ENCODE assay signal across 8 cellular contexts in the genomic region with DNA sequence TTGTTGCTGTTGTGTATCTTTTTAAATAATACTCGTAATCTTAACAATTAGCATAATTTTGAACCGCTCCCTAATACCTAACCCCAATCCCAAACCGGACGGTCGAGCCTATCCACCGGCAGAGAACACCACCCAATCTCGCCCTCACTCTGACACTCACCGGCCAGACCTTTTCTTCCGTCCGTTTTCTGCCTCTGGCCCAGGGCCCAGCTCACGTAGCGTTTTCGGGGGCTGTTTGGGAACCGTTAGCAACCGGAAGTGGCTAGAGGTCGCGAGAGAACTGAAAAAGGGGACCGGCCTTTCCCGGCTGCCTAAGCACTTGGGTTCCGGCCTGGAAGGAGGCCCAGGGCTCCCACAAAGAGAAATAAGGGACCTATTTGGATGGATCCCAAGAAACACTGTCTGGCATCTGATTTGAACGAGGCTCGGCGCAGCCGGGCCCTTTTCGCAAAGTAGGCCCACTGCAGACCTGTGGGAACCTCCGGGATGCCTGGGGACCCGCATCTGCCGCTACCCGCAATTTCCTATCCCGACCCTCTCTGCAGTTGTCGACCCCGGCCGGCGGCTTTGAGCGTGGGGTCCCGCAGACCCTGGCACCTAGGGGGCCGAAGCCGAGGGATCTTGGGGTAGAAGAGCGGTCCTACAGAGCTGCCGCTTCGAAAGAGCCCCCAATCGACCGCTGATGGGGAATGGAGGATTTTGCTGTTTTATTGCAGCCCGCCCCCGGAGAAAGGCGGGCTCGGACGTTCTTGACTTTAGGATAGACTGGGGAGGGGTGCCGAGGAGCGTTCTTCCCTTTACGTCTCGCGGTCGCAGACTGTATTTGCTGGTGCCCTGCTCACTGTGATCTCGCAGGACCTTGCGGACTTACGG. TPM values are rescaled to one million over a fixed set of nuclear protein-coding genes. Genes with fewer than 3 reads are reported as not detected.
A peak's percentile ranks its signal among the peaks of the same experiment; 100 is the strongest.
DNase-seq lines count a peak whose midpoint lies in the region; ATAC-seq and TF ChIP-seq lines count a peak whose summit lies in the region.

No MANE protein-coding gene starts in this region.

- peak overlapping the region; percentile 97 for H3K4me3 ChIP-seq in NB4 (ENCODE audit: low read depth, low read length)
- H3K4me3 ChIP-seq in osteoblast (ENCODE audit: insufficient read depth, low read length) = peak overlapping the region; percentile 86
- peak overlapping the region; percentile 98 for H3K4me3 ChIP-seq in thoracic aorta

- peak; percentile 64 for TF ChIP-seq POLR2A in NB4 (IDR thresholded peaks at IDR 0.05; ENCODE audit: extremely low read depth, insufficient read length)

- H3K79me2 ChIP-seq in osteoblast (ENCODE audit: insufficient read depth, low read length) = peaks cover 62% of the 10 kb centered on the region

- H3K9me3 Mint-ChIP-seq in HFFc6 = no peaks in the 10 kb centered on the region
- H3K9me3 Mint-ChIP-seq in activated naive CD8-positive, alpha-beta T cell treated with anti-CD3 and anti-CD28 coated beads for 36 hours = no peaks in the 10 kb centered on the region
- H3K9me3 Mint-ChIP-seq in glutamatergic neuron (ENCODE audit: unreplicated experiment) = peaks cover 9% of the 10 kb centered on the region

- peaks cover under 1% of the 10 kb centered on the region for H3K36me3 Mint-ChIP-seq in HFFc6 (ENCODE audit: low read depth)
- H3K36me3 Mint-ChIP-seq in activated naive CD8-positive, alpha-beta T cell treated with anti-CD3 and anti-CD28 coated beads for 36 hours = peaks cover 17% of the 10 kb centered on the region
- no peaks in the 10 kb centered on the region for H3K36me3 Mint-ChIP-seq in glutamatergic neuron (ENCODE audit: unreplicated experiment)

- DNase-seq in GM04503 (ENCODE audit: low read depth) (peak; percentile 78), HFFc6 (peak; percentile 98), NB4 (ENCODE audit: low read depth) (peak; percentile 96), glutamatergic neuron (peak; percentile 89), osteoblast (ENCODE audit: insufficient read length, low spot score, missing footprints) (peak; percentile 79), thoracic aorta (ENCODE audit: low spot score) (peak; percentile 70)
- peak; percentile 78 for DNase-seq in activated naive CD8-positive, alpha-beta T cell treated with anti-CD3 and anti-CD28 coated beads for 36 hours

- H3K36me3 ChIP-seq in osteoblast (ENCODE audit: insufficient read depth, low read length) = no peaks in the 10 kb centered on the region
- no peaks in the 10 kb centered on the region for H3K36me3 ChIP-seq in thoracic aorta

- H3K27me3 Mint-ChIP-seq in HFFc6 (ENCODE audit: insufficient read depth) = no peaks in the 10 kb centered on the region
- no peaks in the 10 kb centered on the region for H3K27me3 Mint-ChIP-seq in activated naive CD8-positive, alpha-beta T cell treated with anti-CD3 and anti-CD28 coated beads for 36 hours
- peaks cover 6% of the 10 kb centered on the region for H3K27me3 Mint-ChIP-seq in glutamatergic neuron (ENCODE audit: unreplicated experiment)

- peak overlapping the region; percentile 91 for H3K4me2 ChIP-seq in osteoblast (ENCODE audit: insufficient read depth, low read length)

- ATAC-seq in SK-N-SH treated with all-trans-retinoic acid at 6 μM for 48 hours (peak; percentile 80), thoracic aorta (ENCODE audit: insufficient number of reproducible peaks, low FRiP score, low read depth) (peak; percentile 74)

- H2AFZ ChIP-seq in osteoblast (ENCODE audit: low read length) = peak overlapping the region; percentile 97

- H3K4me3 Mint-ChIP-seq in HFFc6 (peak overlapping the region; percentile 95), glutamatergic neuron (ENCODE audit: unreplicated experiment) (peak overlapping the region; percentile 99)
- peak overlapping the region; percentile 91 for H3K4me3 Mint-ChIP-seq in activated naive CD8-positive, alpha-beta T cell treated with anti-CD3 and anti-CD28 coated beads for 36 hours

- H3K27ac Mint-ChIP-seq in HFFc6 (peak overlapping the region; percentile 95), glutamatergic neuron (ENCODE audit: unreplicated experiment) (peak overlapping the region; percentile 99)
- peak overlapping the region; percentile 95 for H3K27ac Mint-ChIP-seq in activated naive CD8-positive, alpha-beta T cell treated with anti-CD3 and anti-CD28 coated beads for 36 hours

- no peak for TF ChIP-seq CTCF in HFFc6 (IDR thresholded peaks at IDR 0.05)
- no peak for TF ChIP-seq CTCF in NB4 (IDR thresholded peaks at IDR 0.05; ENCODE audit: low read depth, low read length)
- no peak for TF ChIP-seq CTCF in glutamatergic neuron (IDR thresholded peaks at IDR 0.05; ENCODE audit: partially characterized antibody, unreplicated experiment)
- TF ChIP-seq CTCF in osteoblast (IDR thresholded peaks at IDR 0.05; ENCODE audit: extremely low read depth, low read depth, low read length) = no peak
- TF ChIP-seq CTCF in thoracic aorta (IDR thresholded peaks at IDR 0.05) = no peak

- H3K9me3 ChIP-seq in osteoblast (ENCODE audit: low read depth, low read length) (no peaks in the 10 kb centered on the region), thoracic aorta (no peaks in the 10 kb centered on the region)

- no peaks in the 10 kb centered on the region for H4K20me1 ChIP-seq in osteoblast (ENCODE audit: insufficient read depth, low read length)

- H3K27ac ChIP-seq in osteoblast (ENCODE audit: low read depth, low read length) (peak overlapping the region; percentile 89), thoracic aorta (peak overlapping the region; percentile 97)

- H3K4me1 Mint-ChIP-seq in HFFc6 (ENCODE audit: low read depth) (peaks cover 53% of the 10 kb centered on the region), glutamatergic neuron (ENCODE audit: low read depth, unreplicated experiment) (peaks cover 15% of the 10 kb centered on the region)
- peaks cover 57% of the 10 kb centered on the region for H3K4me1 Mint-ChIP-seq in activated naive CD8-positive, alpha-beta T cell treated with anti-CD3 and anti-CD28 coated beads for 36 hours

- no peaks in the 10 kb centered on the region for H3K27me3 ChIP-seq in osteoblast (ENCODE audit: insufficient read depth, low read length)
- H3K27me3 ChIP-seq in thoracic aorta (replicated peaks; ENCODE audit: insufficient read depth) = no peaks in the 10 kb centered on the region

- peaks cover 20% of the 10 kb centered on the region for H3K4me1 ChIP-seq in osteoblast (ENCODE audit: insufficient read depth, low read length)
- H3K4me1 ChIP-seq in thoracic aorta (ENCODE audit: control insufficient read depth in 1 of 2, low read depth in 2 of 2) = peaks cover 10 to 15% of the 10 kb centered on the region in 2 donors

TF ChIP-seq in SK-N-SH treated with all-trans-retinoic acid at 6 μM for 48 hours, 23 proteins besides CTCF, POLR2A, EP300 and RAD21 (continues in another document):
- TF ChIP-seq, protein P1, sequence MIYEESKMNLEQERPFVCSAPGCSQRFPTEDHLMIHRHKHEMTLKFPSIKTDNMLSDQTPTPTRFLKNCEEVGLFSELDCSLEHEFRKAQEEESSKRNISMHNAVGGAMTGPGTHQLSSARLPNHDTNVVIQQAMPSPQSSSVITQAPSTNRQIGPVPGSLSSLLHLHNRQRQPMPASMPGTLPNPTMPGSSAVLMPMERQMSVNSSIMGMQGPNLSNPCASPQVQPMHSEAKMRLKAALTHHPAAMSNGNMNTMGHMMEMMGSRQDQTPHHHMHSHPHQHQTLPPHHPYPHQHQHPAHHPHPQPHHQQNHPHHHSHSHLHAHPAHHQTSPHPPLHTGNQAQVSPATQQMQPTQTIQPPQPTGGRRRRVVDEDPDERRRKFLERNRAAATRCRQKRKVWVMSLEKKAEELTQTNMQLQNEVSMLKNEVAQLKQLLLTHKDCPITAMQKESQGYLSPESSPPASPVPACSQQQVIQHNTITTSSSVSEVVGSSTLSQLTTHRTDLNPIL (CRISPR knock-in tag; IDR thresholded peaks at IDR 0.05; ENCODE audit: low read depth) = no peak
- TF ChIP-seq PPARA (CRISPR knock-in tag; IDR thresholded peaks at IDR 0.05; ENCODE audit: borderline replicate concordance) (no peak), ZFP3 (CRISPR knock-in tag; IDR thresholded peaks at IDR 0.05) (peak; percentile 57; the same call in 1 of the 2 replicates), ESRRG (CRISPR knock-in tag; IDR thresholded peaks at IDR 0.05) (no peak), ZC3H10 (CRISPR knock-in tag; IDR thresholded peaks at IDR 0.05) (no peak), ZNF8 (CRISPR knock-in tag; IDR thresholded peaks at IDR 0.05) (peak; percentile 22; the same call in 1 of the 2 replicates), CSDC2 (CRISPR knock-in tag; IDR thresholded peaks at IDR 0.05) (no peak), TCF4 (CRISPR knock-in tag; IDR thresholded peaks at IDR 0.05; ENCODE audit: borderline replicate concordance) (peak; percentile 30; the same call in 1 of the 2 replicates)

RNA-seq across cellular contexts. Expression of a gene that starts 4.9 kb away (rescaled TPM):
- total RNA-seq in HFFc6 (2021; fragmentation: NEBNext Ultra II Directional; extraction: Animal tissue kit (Norgen Biotek cat#: 25700)) = 10 to 100 TPM; 13.2 to 15.3 (median 14.0) TPM
- 10 to 100 TPM; 13.8 to 14.6 TPM for total RNA-seq in activated naive CD8-positive, alpha-beta T cell treated with anti-CD3 and anti-CD28 coated beads for 36 hours
- total RNA-seq in glutamatergic neuron (ENCODE audit: unreplicated experiment) = 37.4 TPM
- total RNA-seq in osteoblast = 25.7 and 27.4 TPM in 2 replicates
- 10 to 100 TPM; 19.2 to 36.2 TPM for total RNA-seq in thoracic aorta

RNA-seq across cellular contexts. Expression of a gene that starts 12.4 kb away (rescaled TPM):
- total RNA-seq in HFFc6 (2021; fragmentation: NEBNext Ultra II Directional; extraction: Animal tissue kit (Norgen Biotek cat#: 25700)) = 1 to 10 TPM in 3 of 6 experiments, under 1 TPM in 3; 0.84 to 1.6 (median 1.1) TPM
- 1 to 10 TPM; 2.9 to 3.3 TPM for total RNA-seq in activated naive CD8-positive, alpha-beta T cell treated with anti-CD3 and anti-CD28 coated beads for 36 hours
- total RNA-seq in glutamatergic neuron (ENCODE audit: unreplicated experiment) (20.0 TPM), osteoblast (3.3 and 4.1 TPM in 2 replicates), thoracic aorta (1 to 10 TPM in 1 of 2 donors, under 1 TPM in 1; 0.81 to 2.5 TPM)

RNA-seq across cellular contexts. Expression of a gene that starts 56.5 kb away (rescaled TPM):
- total RNA-seq in HFFc6 (2021; fragmentation: NEBNext Ultra II Directional; extraction: Animal tissue kit (Norgen Biotek cat#: 25700)) = under 1 TPM; 0.10 to 0.34 (median 0.20) TPM
- 1 to 10 TPM; 4.3 TPM for total RNA-seq in activated naive CD8-positive, alpha-beta T cell treated with anti-CD3 and anti-CD28 coated beads for 36 hours
- total RNA-seq in glutamatergic neuron (ENCODE audit: unreplicated experiment) (0.47 TPM), osteoblast (0.36 and 1.2 TPM in 2 replicates), thoracic aorta (under 1 TPM in 1 of 2 donors, not detected in 1; 0.56 TPM)

Comparison
In these comparisons a context has a peak if more than half of its experiments do, and no peak if none do; other contexts are left out.
1. Peak in every context shown above with its lines: DNase-seq, ATAC-seq, H3K4me3 ChIP-seq and H3K27ac ChIP-seq.